27 cellular contexts compared by ENCODE assay signal in genomic region chr1:18537386-18538306, GRCh38. TPM values are rescaled to one million over a fixed set of nuclear protein-coding genes. Genes with fewer than 3 reads are reported as not detected.
"Had no signal": no experiment of that assay in that cellular context is flagged by ENCODE, and none has a peak within 500 bp of the region (broad histone marks: within the 10 kb centered on the region; RNA-seq: fewer than 3 reads in every experiment).

No MANE protein-coding gene starts in this region.

- H3K27ac ChIP-seq: esophagus squamous epithelium, left lung, ovary, sigmoid colon, spleen, tibial nerve had no signal

- H3K9ac ChIP-seq: SK-N-SH had no signal

- H3K4me1 Mint-ChIP-seq: activated CD4-positive, alpha-beta T cell treated with anti-CD3 and anti-CD28 coated beads for 36 hours; activated naive CD4-positive, alpha-beta T cell treated with anti-CD3 and anti-CD28 coated beads, Interleukin-2, amount 10 ng/mL, durations not matched to agents 7 days and 5 days; activated naive CD8-positive, alpha-beta T cell treated with anti-CD3 and anti-CD28 coated beads, Interleukin-2, amount 50 U/mL, for 24 hours had no signal

- H3K4me2 ChIP-seq: SK-N-SH had no signal

- H3K4me1 ChIP-seq: esophagus squamous epithelium, left lung, sigmoid colon, spleen, tibial nerve had no signal

- H3K36me3 Mint-ChIP-seq: activated CD4-positive, alpha-beta memory T cell treated with anti-CD3 and anti-CD28 coated beads for 36 hours; activated naive CD4-positive, alpha-beta T cell treated with anti-CD3 and anti-CD28 coated beads, Interleukin-2, amount 10 ng/mL, durations not matched to agents 7 days and 5 days; brain; WTC11 had no signal

- H3K9me3 Mint-ChIP-seq: activated CD4-positive, alpha-beta memory T cell treated with anti-CD3 and anti-CD28 coated beads for 36 hours; activated naive CD4-positive, alpha-beta T cell treated with anti-CD3 and anti-CD28 coated beads, Interleukin-2, amount 10 ng/mL, durations not matched to agents 7 days and 5 days; activated naive CD8-positive, alpha-beta T cell treated with anti-CD3 and anti-CD28 coated beads, Interleukin-2, amount 50 U/mL, for 24 hours; activated T-cell treated with anti-CD3 and anti-CD28 coated beads, Interleukin-2, amount 50 U/mL, for 4 hours; nephron progenitor cell; T-helper 2 cell treated with Interferon-gamma antibody and Interleukin-4, amounts not matched to agents 5 μg/mL and 100 μg/mL, for 36 hours; WTC11 had no signal

- H3K4me3 Mint-ChIP-seq: activated CD4-positive, alpha-beta memory T cell treated with anti-CD3 and anti-CD28 coated beads for 36 hours; activated CD4-positive, alpha-beta T cell treated with anti-CD3 and anti-CD28 coated beads for 36 hours; activated naive CD4-positive, alpha-beta T cell treated with anti-CD3 and anti-CD28 coated beads, Interleukin-2, amount 10 ng/mL, durations not matched to agents 7 days and 5 days; activated naive CD8-positive, alpha-beta T cell treated with anti-CD3 and anti-CD28 coated beads, Interleukin-2, amount 50 U/mL, for 24 hours; activated T-cell treated with anti-CD3 and anti-CD28 coated beads, Interleukin-2, amount 50 U/mL, for 4 hours; brain; nephron progenitor cell; T-helper 2 cell treated with Interferon-gamma antibody and Interleukin-4, amounts not matched to agents 5 μg/mL and 100 μg/mL, for 36 hours; WTC11 had no signal

- DNase-seq: activated CD4-positive, alpha-beta memory T cell treated with anti-CD3 and anti-CD28 coated beads for 36 hours; activated CD4-positive, alpha-beta T cell treated with anti-CD3 and anti-CD28 coated beads for 36 hours; activated naive CD4-positive, alpha-beta T cell treated with anti-CD3 and anti-CD28 coated beads, Interleukin-2, amount 10 ng/mL, durations not matched to agents 7 days and 5 days; activated naive CD8-positive, alpha-beta T cell treated with anti-CD3 and anti-CD28 coated beads, Interleukin-2, amount 50 U/mL, for 24 hours; activated T-cell treated with anti-CD3 and anti-CD28 coated beads, Interleukin-2, amount 50 U/mL, for 4 hours; anterior cingulate cortex; effector CD8-positive, alpha-beta T cell; esophagus squamous epithelium; kidney; left lung; midbrain; nephron progenitor cell; sigmoid colon; SK-N-SH; spleen; stimulated activated naive CD4-positive, alpha-beta T cell; substantia nigra had no signal

- H3K9me3 ChIP-seq: esophagus squamous epithelium, left lung, ovary, sigmoid colon, SK-N-SH, spleen, tibial nerve had no signal

- H3K27me3 ChIP-seq: ovary had no signal

- H3K4me3 ChIP-seq: esophagus squamous epithelium, left lung, ovary, sigmoid colon, spleen, tibial nerve had no signal

- ATAC-seq: activated CD4-positive, alpha-beta T cell treated with anti-CD3 and anti-CD28 coated beads for 36 hours; activated naive CD8-positive, alpha-beta T cell treated with anti-CD3 and anti-CD28 coated beads, Interleukin-2, amount 50 U/mL, for 24 hours; activated T-cell treated with anti-CD3 and anti-CD28 coated beads, Interleukin-2, amount 50 U/mL, for 4 hours; left lung; WTC11 had no signal

- H3K27ac Mint-ChIP-seq: activated CD4-positive, alpha-beta memory T cell treated with anti-CD3 and anti-CD28 coated beads for 36 hours; activated CD4-positive, alpha-beta T cell treated with anti-CD3 and anti-CD28 coated beads for 36 hours; activated naive CD4-positive, alpha-beta T cell treated with anti-CD3 and anti-CD28 coated beads, Interleukin-2, amount 10 ng/mL, durations not matched to agents 7 days and 5 days; activated naive CD8-positive, alpha-beta T cell treated with anti-CD3 and anti-CD28 coated beads, Interleukin-2, amount 50 U/mL, for 24 hours; brain; nephron progenitor cell; T-helper 2 cell treated with Interferon-gamma antibody and Interleukin-4, amounts not matched to agents 5 μg/mL and 100 μg/mL, for 36 hours; WTC11 had no signal

- H3K36me3 ChIP-seq: esophagus squamous epithelium, left lung, ovary, sigmoid colon, spleen, tibial nerve had no signal

RNA-seq across cellular contexts. Expression of gene KLHDC7A, which starts 56.9 kb away (rescaled TPM):
- total RNA-seq: activated CD4-positive, alpha-beta memory T cell treated with anti-CD3 and anti-CD28 coated beads for 36 hours; activated CD4-positive, alpha-beta T cell treated with anti-CD3 and anti-CD28 coated beads for 36 hours; activated T-cell treated with anti-CD3 and anti-CD28 coated beads, Interleukin-2, amount 50 U/mL, for 4 hours; endothelial cell of umbilical vein; glomerular endothelial cell; lung microvascular endothelial cell; myocyte; pulmonary artery endothelial cell; spleen had no signal
- polyA plus RNA-seq: endothelial cell of umbilical vein, SK-N-SH, spleen had no signal
